Comparison of ENCODE assay signal across 8 cellular contexts in genomic region chr12:56468216-56469006, GRCh38. TPM values are rescaled to one million over a fixed set of nuclear protein-coding genes. Genes with fewer than 3 reads are reported as not detected.
DNase-seq lines count a peak whose midpoint lies in the region; ATAC-seq and TF ChIP-seq lines count a peak whose summit lies in the region.

TSS of gene SPRYD4 (plus strand) at chr12:56468578. CDS start at chr12:56468592, 14 bp downstream.

- H3K36me3 ChIP-seq in endocrine pancreas (ENCODE audit: control insufficient read depth, insufficient read depth, low read length) = peaks cover 1% of the 10 kb centered on the region

- H3K9ac ChIP-seq in endocrine pancreas (ENCODE audit: control insufficient read depth, insufficient read depth, low read length) = peak within 1 kb of the TSS; percentile 95

- H3K27ac Mint-ChIP-seq in mesothelial cell of epicardium = peak within 1 kb of the TSS; percentile 100

- peaks cover 14% of the 10 kb centered on the region for H3K4me1 Mint-ChIP-seq in mesothelial cell of epicardium

- H3K4me3 Mint-ChIP-seq in mesothelial cell of epicardium = peak within 1 kb of the TSS; percentile 95

- TF ChIP-seq CTCF in mesothelial cell of epicardium (IDR thresholded peaks at IDR 0.05; ENCODE audit: unreplicated experiment) = no peak

- peak within 1 kb of the TSS; percentile 89 for H3K4me3 ChIP-seq in endocrine pancreas (ENCODE audit: control insufficient read depth, insufficient read depth, low read length)

- H3K9me3 ChIP-seq in endocrine pancreas (ENCODE audit: control insufficient read depth, low read length) = no peaks in the 10 kb centered on the region

- no peaks in the 10 kb centered on the region for H3K9me3 Mint-ChIP-seq in mesothelial cell of epicardium

- H3K27me3 ChIP-seq in endocrine pancreas (ENCODE audit: control insufficient read depth, insufficient read depth, low read length) = no peaks in the 10 kb centered on the region

- no peaks in the 10 kb centered on the region for H3K27me3 Mint-ChIP-seq in mesothelial cell of epicardium (ENCODE audit: low read depth)

- H3K4me1 ChIP-seq in endocrine pancreas (ENCODE audit: control insufficient read depth, insufficient read depth, low read length) = no peaks in the 10 kb centered on the region

- peaks cover 5% of the 10 kb centered on the region for H3K36me3 Mint-ChIP-seq in mesothelial cell of epicardium

- ATAC-seq in GM21360 (IDR thresholded peaks at IDR 0.05; ENCODE audit: unreplicated experiment) = peak; percentile 86

- DNase-seq in COLO829 (ENCODE audit: low spot score) (peak; percentile 84), HT1080 (ENCODE audit: low read depth) (peak; percentile 87), mesothelial cell of epicardium (ENCODE audit: low spot score in 2 of 2, unreplicated experiment in 2 of 2) (peak; percentile 90 to 94)
- peak; percentile 84 for DNase-seq in NK-92 treated with Interleukin-12 subunit alpha and Interleukin-12 subunit beta, amount 100 ng/mL, for 24 hours (lab: John Stamatoyannopoulos, UW)
- peak; percentile 82 to 93 (median 88) for DNase-seq in activated CD8-positive, alpha-beta memory T cell treated with anti-CD3 and anti-CD28 coated beads for 48 hours (ENCODE audit: low read depth in 2 of 3, low spot score in 2 of 3)
- DNase-seq in stimulated activated CD8-positive, alpha-beta memory T cell treated with anti-CD3 and anti-CD28 coated beads, Interleukin-15, amount 100 ng/mL, for 4 hours (ENCODE audit: low read depth in 2 of 2) = peak; percentile 86 to 92

RNA-seq across cellular contexts. Expression of gene SPRYD4, which starts in this region (rescaled TPM):
- total RNA-seq in HT1080 (2014; rRNA removed; shearing (Covaris generic)) = 2.3 and 2.9 TPM in 2 replicates
- polyA plus RNA-seq in HT1080 (2015; cell fraction: cytosol; rRNA removed) = 2.4 and 2.7 TPM in 2 replicates
- polyA plus RNA-seq in HT1080 (2015; cell fraction: nucleus; rRNA removed) = 2.9 and 4.0 TPM in 2 replicates
- 5.7 to 6.0 TPM (median 5.7 TPM) in 3 replicates for total RNA-seq in mesothelial cell of epicardium

Comparison
In these comparisons a context has a peak if more than half of its experiments do, and no peak if none do; other contexts are left out.
1. Peak in every context shown above with its lines: DNase-seq, ATAC-seq and H3K4me3 ChIP-seq.